Comparison of ENCODE assay signal across 2 cellular contexts in genomic region chr12:92032965-92033364, GRCh38.
TF ChIP-seq lines count a peak whose summit lies in the region.

No MANE protein-coding gene starts in this region.

TF ChIP-seq in HepG2, 621 proteins besides CTCF, POLR2A, EP300 and RAD21:
- TF ChIP-seq, protein P1, sequence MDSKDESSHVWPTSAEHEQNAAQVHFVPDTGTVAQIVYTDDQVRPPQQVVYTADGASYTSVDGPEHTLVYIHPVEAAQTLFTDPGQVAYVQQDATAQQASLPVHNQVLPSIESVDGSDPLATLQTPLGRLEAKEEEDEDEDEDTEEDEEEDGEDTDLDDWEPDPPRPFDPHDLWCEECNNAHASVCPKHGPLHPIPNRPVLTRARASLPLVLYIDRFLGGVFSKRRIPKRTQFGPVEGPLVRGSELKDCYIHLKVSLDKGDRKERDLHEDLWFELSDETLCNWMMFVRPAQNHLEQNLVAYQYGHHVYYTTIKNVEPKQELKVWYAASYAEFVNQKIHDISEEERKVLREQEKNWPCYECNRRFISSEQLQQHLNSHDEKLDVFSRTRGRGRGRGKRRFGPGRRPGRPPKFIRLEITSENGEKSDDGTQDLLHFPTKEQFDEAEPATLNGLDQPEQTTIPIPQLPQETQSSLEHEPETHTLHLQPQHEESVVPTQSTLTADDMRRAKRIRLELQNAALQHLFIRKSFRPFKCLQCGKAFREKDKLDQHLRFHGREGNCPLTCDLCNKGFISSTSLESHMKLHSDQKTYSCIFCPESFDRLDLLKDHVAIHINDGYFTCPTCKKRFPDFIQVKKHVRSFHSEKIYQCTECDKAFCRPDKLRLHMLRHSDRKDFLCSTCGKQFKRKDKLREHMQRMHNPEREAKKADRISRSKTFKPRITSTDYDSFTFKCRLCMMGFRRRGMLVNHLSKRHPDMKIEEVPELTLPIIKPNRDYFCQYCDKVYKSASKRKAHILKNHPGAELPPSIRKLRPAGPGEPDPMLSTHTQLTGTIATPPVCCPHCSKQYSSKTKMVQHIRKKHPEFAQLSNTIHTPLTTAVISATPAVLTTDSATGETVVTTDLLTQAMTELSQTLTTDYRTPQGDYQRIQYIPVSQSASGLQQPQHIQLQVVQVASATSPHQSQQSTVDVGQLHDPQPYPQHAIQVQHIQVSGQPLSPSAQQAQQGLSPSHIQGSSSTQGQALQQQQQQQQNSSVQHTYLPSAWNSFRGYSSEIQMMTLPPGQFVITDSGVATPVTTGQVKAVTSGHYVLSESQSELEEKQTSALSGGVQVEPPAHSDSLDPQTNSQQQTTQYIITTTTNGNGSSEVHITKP (CRISPR knock-in tag; IDR thresholded peaks at IDR 0.05; ENCODE audit: low read depth): no peak
- TF ChIP-seq SNAPC2 (CRISPR knock-in tag; IDR thresholded peaks at IDR 0.05) (no peak), GRHL1 (CRISPR knock-in tag; conservative IDR thresholded peaks at IDR 0.05) (no peak), KAT8 (CRISPR knock-in tag; IDR thresholded peaks at IDR 0.05) (no peak)
- TF ChIP-seq, protein P2, sequence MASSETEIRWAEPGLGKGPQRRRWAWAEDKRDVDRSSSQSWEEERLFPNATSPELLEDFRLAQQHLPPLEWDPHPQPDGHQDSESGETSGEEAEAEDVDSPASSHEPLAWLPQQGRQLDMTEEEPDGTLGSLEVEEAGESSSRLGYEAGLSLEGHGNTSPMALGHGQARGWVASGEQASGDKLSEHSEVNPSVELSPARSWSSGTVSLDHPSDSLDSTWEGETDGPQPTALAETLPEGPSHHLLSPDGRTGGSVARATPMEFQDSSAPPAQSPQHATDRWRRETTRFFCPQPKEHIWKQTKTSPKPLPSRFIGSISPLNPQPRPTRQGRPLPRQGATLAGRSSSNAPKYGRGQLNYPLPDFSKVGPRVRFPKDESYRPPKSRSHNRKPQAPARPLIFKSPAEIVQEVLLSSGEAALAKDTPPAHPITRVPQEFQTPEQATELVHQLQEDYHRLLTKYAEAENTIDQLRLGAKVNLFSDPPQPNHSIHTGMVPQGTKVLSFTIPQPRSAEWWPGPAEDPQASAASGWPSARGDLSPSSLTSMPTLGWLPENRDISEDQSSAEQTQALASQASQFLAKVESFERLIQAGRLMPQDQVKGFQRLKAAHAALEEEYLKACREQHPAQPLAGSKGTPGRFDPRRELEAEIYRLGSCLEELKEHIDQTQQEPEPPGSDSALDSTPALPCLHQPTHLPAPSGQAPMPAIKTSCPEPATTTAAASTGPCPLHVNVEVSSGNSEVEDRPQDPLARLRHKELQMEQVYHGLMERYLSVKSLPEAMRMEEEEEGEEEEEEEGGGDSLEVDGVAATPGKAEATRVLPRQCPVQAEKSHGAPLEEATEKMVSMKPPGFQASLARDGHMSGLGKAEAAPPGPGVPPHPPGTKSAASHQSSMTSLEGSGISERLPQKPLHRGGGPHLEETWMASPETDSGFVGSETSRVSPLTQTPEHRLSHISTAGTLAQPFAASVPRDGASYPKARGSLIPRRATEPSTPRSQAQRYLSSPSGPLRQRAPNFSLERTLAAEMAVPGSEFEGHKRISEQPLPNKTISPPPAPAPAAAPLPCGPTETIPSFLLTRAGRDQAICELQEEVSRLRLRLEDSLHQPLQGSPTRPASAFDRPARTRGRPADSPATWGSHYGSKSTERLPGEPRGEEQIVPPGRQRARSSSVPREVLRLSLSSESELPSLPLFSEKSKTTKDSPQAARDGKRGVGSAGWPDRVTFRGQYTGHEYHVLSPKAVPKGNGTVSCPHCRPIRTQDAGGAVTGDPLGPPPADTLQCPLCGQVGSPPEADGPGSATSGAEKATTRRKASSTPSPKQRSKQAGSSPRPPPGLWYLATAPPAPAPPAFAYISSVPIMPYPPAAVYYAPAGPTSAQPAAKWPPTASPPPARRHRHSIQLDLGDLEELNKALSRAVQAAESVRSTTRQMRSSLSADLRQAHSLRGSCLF (CRISPR knock-in tag; IDR thresholded peaks at IDR 0.05; ENCODE audit: borderline replicate concordance): no peak

TF ChIP-seq in WTC11, 78 proteins besides CTCF, POLR2A, EP300 and RAD21 (continued from another document):
- TF ChIP-seq, protein P3, sequence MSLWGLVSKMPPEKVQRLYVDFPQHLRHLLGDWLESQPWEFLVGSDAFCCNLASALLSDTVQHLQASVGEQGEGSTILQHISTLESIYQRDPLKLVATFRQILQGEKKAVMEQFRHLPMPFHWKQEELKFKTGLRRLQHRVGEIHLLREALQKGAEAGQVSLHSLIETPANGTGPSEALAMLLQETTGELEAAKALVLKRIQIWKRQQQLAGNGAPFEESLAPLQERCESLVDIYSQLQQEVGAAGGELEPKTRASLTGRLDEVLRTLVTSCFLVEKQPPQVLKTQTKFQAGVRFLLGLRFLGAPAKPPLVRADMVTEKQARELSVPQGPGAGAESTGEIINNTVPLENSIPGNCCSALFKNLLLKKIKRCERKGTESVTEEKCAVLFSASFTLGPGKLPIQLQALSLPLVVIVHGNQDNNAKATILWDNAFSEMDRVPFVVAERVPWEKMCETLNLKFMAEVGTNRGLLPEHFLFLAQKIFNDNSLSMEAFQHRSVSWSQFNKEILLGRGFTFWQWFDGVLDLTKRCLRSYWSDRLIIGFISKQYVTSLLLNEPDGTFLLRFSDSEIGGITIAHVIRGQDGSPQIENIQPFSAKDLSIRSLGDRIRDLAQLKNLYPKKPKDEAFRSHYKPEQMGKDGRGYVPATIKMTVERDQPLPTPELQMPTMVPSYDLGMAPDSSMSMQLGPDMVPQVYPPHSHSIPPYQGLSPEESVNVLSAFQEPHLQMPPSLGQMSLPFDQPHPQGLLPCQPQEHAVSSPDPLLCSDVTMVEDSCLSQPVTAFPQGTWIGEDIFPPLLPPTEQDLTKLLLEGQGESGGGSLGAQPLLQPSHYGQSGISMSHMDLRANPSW (CRISPR knock-in tag; conservative IDR thresholded peaks at IDR 0.05; ENCODE audit: low read depth): no peak
- TF ChIP-seq CDX4 (CRISPR knock-in tag; IDR thresholded peaks at IDR 0.05; ENCODE audit: borderline replicate concordance) (no peak), OVOL2 (CRISPR knock-in tag; IDR thresholded peaks at IDR 0.05; ENCODE audit: borderline replicate concordance) (no peak), ZNF416 (CRISPR knock-in tag; IDR thresholded peaks at IDR 0.05) (no peak), ELF4 (CRISPR knock-in tag; IDR thresholded peaks at IDR 0.05; ENCODE audit: low read depth) (no peak), TCF7 (CRISPR knock-in tag; IDR thresholded peaks at IDR 0.05; ENCODE audit: low read depth) (no peak), ZSCAN18 (CRISPR knock-in tag; IDR thresholded peaks at IDR 0.05) (no peak), CREB1 (CRISPR knock-in tag; IDR thresholded peaks at IDR 0.05) (no peak), ZNF423 (CRISPR knock-in tag; IDR thresholded peaks at IDR 0.05) (no peak)
- TF ChIP-seq, protein P4, sequence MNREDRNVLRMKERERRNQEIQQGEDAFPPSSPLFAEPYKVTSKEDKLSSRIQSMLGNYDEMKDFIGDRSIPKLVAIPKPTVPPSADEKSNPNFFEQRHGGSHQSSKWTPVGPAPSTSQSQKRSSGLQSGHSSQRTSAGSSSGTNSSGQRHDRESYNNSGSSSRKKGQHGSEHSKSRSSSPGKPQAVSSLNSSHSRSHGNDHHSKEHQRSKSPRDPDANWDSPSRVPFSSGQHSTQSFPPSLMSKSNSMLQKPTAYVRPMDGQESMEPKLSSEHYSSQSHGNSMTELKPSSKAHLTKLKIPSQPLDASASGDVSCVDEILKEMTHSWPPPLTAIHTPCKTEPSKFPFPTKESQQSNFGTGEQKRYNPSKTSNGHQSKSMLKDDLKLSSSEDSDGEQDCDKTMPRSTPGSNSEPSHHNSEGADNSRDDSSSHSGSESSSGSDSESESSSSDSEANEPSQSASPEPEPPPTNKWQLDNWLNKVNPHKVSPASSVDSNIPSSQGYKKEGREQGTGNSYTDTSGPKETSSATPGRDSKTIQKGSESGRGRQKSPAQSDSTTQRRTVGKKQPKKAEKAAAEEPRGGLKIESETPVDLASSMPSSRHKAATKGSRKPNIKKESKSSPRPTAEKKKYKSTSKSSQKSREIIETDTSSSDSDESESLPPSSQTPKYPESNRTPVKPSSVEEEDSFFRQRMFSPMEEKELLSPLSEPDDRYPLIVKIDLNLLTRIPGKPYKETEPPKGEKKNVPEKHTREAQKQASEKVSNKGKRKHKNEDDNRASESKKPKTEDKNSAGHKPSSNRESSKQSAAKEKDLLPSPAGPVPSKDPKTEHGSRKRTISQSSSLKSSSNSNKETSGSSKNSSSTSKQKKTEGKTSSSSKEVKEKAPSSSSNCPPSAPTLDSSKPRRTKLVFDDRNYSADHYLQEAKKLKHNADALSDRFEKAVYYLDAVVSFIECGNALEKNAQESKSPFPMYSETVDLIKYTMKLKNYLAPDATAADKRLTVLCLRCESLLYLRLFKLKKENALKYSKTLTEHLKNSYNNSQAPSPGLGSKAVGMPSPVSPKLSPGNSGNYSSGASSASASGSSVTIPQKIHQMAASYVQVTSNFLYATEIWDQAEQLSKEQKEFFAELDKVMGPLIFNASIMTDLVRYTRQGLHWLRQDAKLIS (CRISPR knock-in tag; IDR thresholded peaks at IDR 0.05; ENCODE audit: borderline replicate concordance): no peak
- TF ChIP-seq, protein P5, sequence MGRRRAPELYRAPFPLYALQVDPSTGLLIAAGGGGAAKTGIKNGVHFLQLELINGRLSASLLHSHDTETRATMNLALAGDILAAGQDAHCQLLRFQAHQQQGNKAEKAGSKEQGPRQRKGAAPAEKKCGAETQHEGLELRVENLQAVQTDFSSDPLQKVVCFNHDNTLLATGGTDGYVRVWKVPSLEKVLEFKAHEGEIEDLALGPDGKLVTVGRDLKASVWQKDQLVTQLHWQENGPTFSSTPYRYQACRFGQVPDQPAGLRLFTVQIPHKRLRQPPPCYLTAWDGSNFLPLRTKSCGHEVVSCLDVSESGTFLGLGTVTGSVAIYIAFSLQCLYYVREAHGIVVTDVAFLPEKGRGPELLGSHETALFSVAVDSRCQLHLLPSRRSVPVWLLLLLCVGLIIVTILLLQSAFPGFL (CRISPR knock-in tag; IDR thresholded peaks at IDR 0.05; ENCODE audit: borderline replicate concordance): no peak
